ENCODE assay signal across 8 cellular contexts in the genomic region with DNA sequence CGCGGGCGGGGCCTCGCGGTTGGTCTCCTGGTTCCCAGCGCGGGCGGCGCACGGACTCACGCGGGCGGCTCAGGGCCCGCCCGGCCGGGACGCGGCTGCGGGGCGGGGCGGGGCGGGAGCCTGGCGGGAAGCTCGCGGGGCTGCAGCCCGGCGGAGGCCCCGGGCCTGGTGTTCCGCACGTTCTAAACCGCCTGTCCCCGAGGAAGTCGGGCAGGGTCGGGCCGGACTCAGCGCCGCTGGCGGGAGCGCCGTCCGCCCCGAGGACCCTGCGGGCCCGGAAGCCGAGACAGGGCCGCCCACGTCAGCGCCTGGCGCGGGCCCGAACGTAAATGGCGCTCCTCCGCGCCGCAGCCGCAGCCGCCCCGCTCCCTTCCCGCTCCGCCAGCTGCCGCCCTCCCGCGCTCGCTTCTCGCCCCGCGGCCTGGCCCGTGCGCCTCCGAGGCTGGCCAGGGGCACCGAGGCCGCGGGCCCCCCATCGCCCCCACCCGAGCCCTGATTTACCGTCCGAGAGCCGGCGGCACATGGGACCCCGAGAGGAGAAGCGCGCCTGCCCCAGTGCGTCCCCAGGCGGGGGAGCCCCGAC. TPM values are rescaled to one million over a fixed set of nuclear protein-coding genes. Genes with fewer than 3 reads are reported as not detected.
DNase-seq lines count a peak whose midpoint lies in the region; ATAC-seq and TF ChIP-seq lines count a peak whose summit lies in the region.

No MANE protein-coding gene starts in this region.

- peak; percentile 48 for ATAC-seq in GM21576 (IDR thresholded peaks at IDR 0.05; ENCODE audit: unreplicated experiment)

- no peak for TF ChIP-seq CTCF in cardiac muscle cell (IDR thresholded peaks at IDR 0.05; ENCODE audit: low read depth, low read length)
- peak in 2 of 5 experiments; percentile 21 to 31 for TF ChIP-seq CTCF in tibial nerve (IDR thresholded peaks at IDR 0.05)

- H3K4me1 ChIP-seq in cardiac muscle cell (ENCODE audit: low read depth) (peaks cover 14% of the 10 kb centered on the region), trophoblast cell (ENCODE audit: control insufficient read depth in 1 of 2, insufficient read depth in 2 of 2, low read length in 2 of 2) (peaks cover 25 to 27% of the 10 kb centered on the region in 2 experiments), tibial nerve (peaks cover 0 to 51% (median 43%) of the 10 kb centered on the region in 4 donors)

- peak overlapping the region; percentile 38 for H2AFZ ChIP-seq in trophoblast cell (ENCODE audit: insufficient read depth, low read length, poor library complexity)

- H3K14ac ChIP-seq in trophoblast cell (ENCODE audit: low read length) = peak overlapping the region; percentile 95

- H3K36me3 ChIP-seq in cardiac muscle cell = no peaks in the 10 kb centered on the region
- H3K36me3 ChIP-seq in trophoblast cell (ENCODE audit: control insufficient read depth in 1 of 2, insufficient read depth in 2 of 2, low read length in 2 of 2) = peaks cover 11 to 18% of the 10 kb centered on the region in 2 experiments
- peaks cover 0 to 18% (median 0%) of the 10 kb centered on the region in 3 donors for H3K36me3 ChIP-seq in tibial nerve

- H2BK5ac ChIP-seq in trophoblast cell (ENCODE audit: low read depth, low read length, poor library complexity) = peak overlapping the region; percentile 92

- H3K4me1 Mint-ChIP-seq in activated naive CD8-positive, alpha-beta T cell treated with anti-CD3 and anti-CD28 coated beads for 36 hours = peaks cover 59% of the 10 kb centered on the region

- no CpG with 5 or more reads among the region's 86 CpGs for WGBS in trophoblast cell (ENCODE audit: extremely low coverage, insufficient coverage, insufficient read length)
- WGBS in tibial nerve, 2 donors = 0 to 1% methylated on average over 21 to 25 of the region's 86 CpGs

- H3K9me3 Mint-ChIP-seq in activated naive CD8-positive, alpha-beta T cell treated with anti-CD3 and anti-CD28 coated beads for 36 hours = peaks cover 12% of the 10 kb centered on the region

- H2AK5ac ChIP-seq in trophoblast cell (ENCODE audit: low read length) = peak overlapping the region; percentile 72

- H4K91ac ChIP-seq in trophoblast cell (ENCODE audit: low read depth, low read length) = peak overlapping the region; percentile 98

- DNase-seq in ELR (ENCODE audit: low read depth) = peak; percentile 86
- DNase-seq in Jurkat, Clone E6-1 (ENCODE audit: low read depth, low spot score) = peak; percentile 71
- DNase-seq in SKM-1 (lab: John Stamatoyannopoulos, UW; ENCODE audit: unreplicated experiment) = peak; percentile 76
- DNase-seq in activated naive CD8-positive, alpha-beta T cell treated with anti-CD3 and anti-CD28 coated beads for 36 hours = peak; percentile 89
- DNase-seq in cardiac muscle cell (ENCODE audit: low read depth in 1 of 2, low spot score in 1 of 2) = peak; percentile 93 to 96
- DNase-seq in trophoblast cell = peak; percentile 67 to 86
- DNase-seq in tibial nerve (ENCODE audit: low spot score in 2 of 2) = peak; percentile 66 to 75

- H4K12ac ChIP-seq in trophoblast cell (ENCODE audit: low read depth, low read length) = peak overlapping the region; percentile 83

- H3K27ac ChIP-seq in cardiac muscle cell = peak overlapping the region; percentile 94
- H3K27ac ChIP-seq in trophoblast cell (ENCODE audit: low read depth, low read length) = peak overlapping the region; percentile 86
- peak overlapping the region; percentile 85 to 98 (median 94) for H3K27ac ChIP-seq in tibial nerve

- peak overlapping the region; percentile 64 for H3K9ac ChIP-seq in trophoblast cell (ENCODE audit: low read length)

- H2BK120ac ChIP-seq in trophoblast cell (ENCODE audit: insufficient read depth, low read length, poor library complexity) = peak overlapping the region; percentile 90

- H3K79me2 ChIP-seq in trophoblast cell (ENCODE audit: control insufficient read depth, insufficient read depth, low read length, poor library complexity) = peaks cover 43% of the 10 kb centered on the region

- no peaks in the 10 kb centered on the region for H3K9me3 ChIP-seq in cardiac muscle cell (ENCODE audit: low read depth)
- peaks cover 28% of the 10 kb centered on the region for H3K9me3 ChIP-seq in trophoblast cell (ENCODE audit: insufficient read depth, low read depth, low read length)
- H3K9me3 ChIP-seq in tibial nerve = no peaks in the 10 kb centered on the region

- peaks cover 46% of the 10 kb centered on the region for H3K36me3 Mint-ChIP-seq in activated naive CD8-positive, alpha-beta T cell treated with anti-CD3 and anti-CD28 coated beads for 36 hours

- peak overlapping the region; percentile 94 for H3K27ac Mint-ChIP-seq in activated naive CD8-positive, alpha-beta T cell treated with anti-CD3 and anti-CD28 coated beads for 36 hours

- no peak for TF ChIP-seq EP300 in tibial nerve (IDR thresholded peaks at IDR 0.05)

- peak overlapping the region; percentile 94 for H4K8ac ChIP-seq in trophoblast cell (ENCODE audit: low read depth, low read length)

- H3K4ac ChIP-seq in trophoblast cell (ENCODE audit: low read depth, low read length) = peak overlapping the region; percentile 89

- no peaks in the 10 kb centered on the region for H3K27me3 ChIP-seq in cardiac muscle cell
- H3K27me3 ChIP-seq in trophoblast cell (ENCODE audit: insufficient read depth, low read length) = no peaks in the 10 kb centered on the region
- no peaks in the 10 kb centered on the region for H3K27me3 ChIP-seq in tibial nerve

- H3K4me3 Mint-ChIP-seq in activated naive CD8-positive, alpha-beta T cell treated with anti-CD3 and anti-CD28 coated beads for 36 hours = peak overlapping the region; percentile 89

- no peak overlapping the region for H3K23ac ChIP-seq in trophoblast cell (ENCODE audit: low read length)

- peak overlapping the region; percentile 57 for H3K4me3 ChIP-seq in Jurkat, Clone E6-1 (ENCODE audit: low read length)
- peak overlapping the region; percentile 81 for H3K4me3 ChIP-seq in cardiac muscle cell
- H3K4me3 ChIP-seq in trophoblast cell (ENCODE audit: low read depth, low read length) = peak overlapping the region; percentile 77
- peak overlapping the region; percentile 74 to 92 (median 84) for H3K4me3 ChIP-seq in tibial nerve

- H2BK12ac ChIP-seq in trophoblast cell (ENCODE audit: low read length) = no peak overlapping the region

- no peaks in the 10 kb centered on the region for H3K27me3 Mint-ChIP-seq in activated naive CD8-positive, alpha-beta T cell treated with anti-CD3 and anti-CD28 coated beads for 36 hours

- H3K4me2 ChIP-seq in trophoblast cell (ENCODE audit: low read length) = peak overlapping the region; percentile 77

- peak overlapping the region; percentile 78 for H3K18ac ChIP-seq in trophoblast cell (ENCODE audit: low read length)

- peak; percentile 23 to 57 for TF ChIP-seq POLR2A in tibial nerve (IDR thresholded peaks at IDR 0.05)

- peaks cover 25% of the 10 kb centered on the region for H3K79me1 ChIP-seq in trophoblast cell (ENCODE audit: low read length)

RNA-seq across cellular contexts. Expression of gene CTBP1, which starts 0.3 kb away (rescaled TPM):
- polyA plus RNA-seq in Jurkat, Clone E6-1 (2012; ENCODE audit: insufficient read depth, insufficient read length) = 156 TPM
- 100 to 1,000 TPM; 135 to 141 TPM for total RNA-seq in activated naive CD8-positive, alpha-beta T cell treated with anti-CD3 and anti-CD28 coated beads for 36 hours
- total RNA-seq in cardiac muscle cell (321 and 431 TPM in 2 replicates), tibial nerve (100 to 1,000 TPM; 134 to 255 (median 193) TPM)
- 152 and 174 TPM in 2 replicates for polyA plus RNA-seq in cardiac muscle cell
- polyA plus RNA-seq in trophoblast cell (2013) = 76.4 and 79.7 TPM in 2 replicates

RNA-seq across cellular contexts. Expression of gene MAEA, which starts 40.5 kb away (rescaled TPM):
- 56.8 TPM for polyA plus RNA-seq in Jurkat, Clone E6-1 (2012; ENCODE audit: insufficient read depth, insufficient read length)
- total RNA-seq in activated naive CD8-positive, alpha-beta T cell treated with anti-CD3 and anti-CD28 coated beads for 36 hours = 10 to 100 TPM; 51.3 to 53.2 TPM
- total RNA-seq in cardiac muscle cell = 85.0 and 88.3 TPM in 2 replicates
- 70.2 and 76.8 TPM in 2 replicates for polyA plus RNA-seq in cardiac muscle cell
- polyA plus RNA-seq in trophoblast cell (2013) = 58.8 and 59.3 TPM in 2 replicates
- 100 to 1,000 TPM in 1 of 4 donors, 10 to 100 TPM in 3; 66.2 to 140 (median 83.2) TPM for total RNA-seq in tibial nerve

Comparison
In these comparisons a context has a peak if more than half of its experiments do, and no peak if none do; other contexts are left out.
1. Peak in every context shown above with its lines: DNase-seq, ATAC-seq, H3K4me3 ChIP-seq and H3K27ac ChIP-seq.